14 cellular contexts compared by ENCODE assay signal in the genomic region with DNA sequence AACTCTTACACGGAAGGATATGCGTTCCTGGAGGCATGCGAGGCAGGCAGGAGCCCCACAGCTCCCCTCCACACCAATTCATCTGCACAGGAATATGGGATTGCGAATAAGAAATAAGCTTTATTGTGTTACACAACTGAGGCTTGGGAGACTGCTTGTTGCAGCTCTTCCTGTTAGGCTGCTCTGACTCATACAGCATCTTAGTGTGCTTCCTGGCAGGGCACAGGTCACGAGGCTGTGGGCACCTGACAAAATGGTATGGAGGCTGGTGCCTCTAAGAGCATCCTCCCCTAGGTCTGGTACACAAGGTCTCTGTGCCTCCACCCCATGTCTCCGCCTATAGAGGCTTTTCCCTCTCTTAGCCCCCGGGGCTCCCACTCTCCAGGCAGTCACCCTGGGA. TPM values are rescaled to one million over a fixed set of nuclear protein-coding genes. Genes with fewer than 3 reads are reported as not detected.
DNase-seq lines count a peak whose midpoint lies in the region; ATAC-seq, FAIRE-seq and TF ChIP-seq lines count a peak whose summit lies in the region.
"Had no signal": no experiment of that assay in that cellular context is flagged by ENCODE, and none has a peak within 500 bp of the region (broad histone marks: within the 10 kb centered on the region; RNA-seq: fewer than 3 reads in every experiment).

No MANE protein-coding gene starts in this region.

- no peak overlapping the region for H3K4me3 ChIP-seq in PC-9
- H3K4me3 ChIP-seq in fibroblast of mammary gland (ENCODE audit: control insufficient read depth, low read depth, low read length): no peak overlapping the region
- no peak overlapping the region for H3K4me3 ChIP-seq in small intestine (ENCODE audit: low read depth in 1 of 2, low read length in 2 of 2)
- H3K4me3 ChIP-seq in right atrium auricular region: no peak overlapping the region
- H3K4me3 ChIP-seq: sigmoid colon had no signal

- no peak overlapping the region for H3K27ac Mint-ChIP-seq in activated CD4-positive, alpha-beta T cell treated with anti-CD3 and anti-CD28 coated beads for 36 hours

- 81 to 83% (median 82%) methylated on average over 7 of the region's 7 CpGs for WGBS in small intestine, 3 donors

- FAIRE-seq in small intestine (lab: Jason Lieb, UNC): no peak
- FAIRE-seq: A204.1, GM18507 had no signal

- H3K27me3 Mint-ChIP-seq in activated CD4-positive, alpha-beta T cell treated with anti-CD3 and anti-CD28 coated beads for 36 hours: peaks cover 9% of the 10 kb centered on the region

- TF ChIP-seq CTCF in PC-9 (conservative IDR thresholded peaks at IDR 0.05) (no peak), fibroblast of mammary gland (conservative IDR thresholded peaks at IDR 0.05; ENCODE audit: control insufficient read depth, insufficient read depth, low read depth, low read length) (no peak), right atrium auricular region (IDR thresholded peaks at IDR 0.05) (no peak)

- H3K9me3 ChIP-seq in PC-9 (ENCODE audit: insufficient read depth, low read depth) (no peaks in the 10 kb centered on the region), small intestine (ENCODE audit: control insufficient read depth, low read depth) (no peaks in the 10 kb centered on the region), right atrium auricular region (no peaks in the 10 kb centered on the region)
- H3K9me3 ChIP-seq: sigmoid colon had no signal

- DNase-seq in activated CD4-positive, alpha-beta T cell treated with anti-CD3 and anti-CD28 coated beads for 36 hours: peak; percentile 40
- DNase-seq in activated CD4-positive, alpha-beta T cell treated with anti-CD3 and anti-CD28 coated beads for 1 hour: no peak
- peak in 1 of 2 experiments; percentile 67 for DNase-seq in PC-9
- peak; percentile 74 for DNase-seq in fibroblast of mammary gland (ENCODE audit: low read depth)
- peak; percentile 31 for DNase-seq in small intestine
- no peak for DNase-seq in right atrium auricular region (ENCODE audit: low spot score)
- DNase-seq in caudate nucleus (lab: John Stamatoyannopoulos, UW): no peak
- DNase-seq: glutamatergic neuron, mesenchymal stem cell, sigmoid colon had no signal

- H3K4me3 Mint-ChIP-seq in activated CD4-positive, alpha-beta T cell treated with anti-CD3 and anti-CD28 coated beads for 36 hours: no peak overlapping the region

- no peaks in the 10 kb centered on the region for H3K27me3 ChIP-seq in PC-9 (ENCODE audit: insufficient read depth, low read depth)
- H3K27me3 ChIP-seq in small intestine (ENCODE audit: control insufficient read depth in 2 of 2, insufficient read depth in 2 of 2, low read length in 2 of 2): peaks cover 0 to 2% of the 10 kb centered on the region in 2 donors
- H3K27me3 ChIP-seq in right atrium auricular region: no peaks in the 10 kb centered on the region
- H3K27me3 ChIP-seq: sigmoid colon had no signal

- no peaks in the 10 kb centered on the region for H3K36me3 Mint-ChIP-seq in activated CD4-positive, alpha-beta T cell treated with anti-CD3 and anti-CD28 coated beads for 36 hours (ENCODE audit: low read depth)
- H3K36me3 Mint-ChIP-seq: IgD-negative memory B cell had no signal

- no peaks in the 10 kb centered on the region for H3K9me2 ChIP-seq in PC-9 (ENCODE audit: insufficient read depth)

- H3K4me1 ChIP-seq in PC-9 (replicated peaks; ENCODE audit: insufficient read depth) (peaks cover 7% of the 10 kb centered on the region), small intestine (ENCODE audit: control insufficient read depth in 2 of 2, insufficient read depth in 1 of 2, low read depth in 1 of 2, low read length in 1 of 2) (no peaks in the 10 kb centered on the region), right atrium auricular region (no peaks in the 10 kb centered on the region)

- peak overlapping the region; percentile 74 for H2AFZ ChIP-seq in PC-9

- no peaks in the 10 kb centered on the region for H3K4me1 Mint-ChIP-seq in activated CD4-positive, alpha-beta T cell treated with anti-CD3 and anti-CD28 coated beads for 36 hours

- no peaks in the 10 kb centered on the region for H3F3A ChIP-seq in PC-9 (ENCODE audit: insufficient read depth, low read depth)

- peak overlapping the region; percentile 56 for H3K4me2 ChIP-seq in PC-9

- POLR2A ChIA-PET in activated CD4-positive, alpha-beta T cell treated with anti-CD3 and anti-CD28 coated beads for 36 hours (lab: Charles Lee): no interaction called here
- POLR2A ChIA-PET in PC-9 (lab: Charles Lee; ENCODE audit: unreplicated experiment): no interaction called here

- intact Hi-C loops in activated CD4-positive, alpha-beta T cell treated with anti-CD3 and anti-CD28 coated beads for 36 hours (cut with DNase I, micrococcal nuclease): no loop called here
- intact Hi-C loops in PC-9 (cut with micrococcal nuclease; ENCODE audit: unreplicated experiment): no loop called here

- H3K36me3 ChIP-seq in PC-9 (ENCODE audit: low read depth) (no peaks in the 10 kb centered on the region), small intestine (ENCODE audit: control insufficient read depth in 2 of 2, insufficient read depth in 2 of 2, low read length in 2 of 2) (no peaks in the 10 kb centered on the region), right atrium auricular region (no peaks in the 10 kb centered on the region)
- H3K36me3 ChIP-seq: sigmoid colon had no signal

- ATAC-seq in activated CD4-positive, alpha-beta T cell treated with anti-CD3 and anti-CD28 coated beads for 36 hours: peak; percentile 89
- no peak for ATAC-seq in HG02759 (IDR thresholded peaks at IDR 0.05; ENCODE audit: unreplicated experiment)

- H3K79me2 ChIP-seq in PC-9 (ENCODE audit: low read depth): no peaks in the 10 kb centered on the region

- H4K20me1 ChIP-seq in PC-9 (ENCODE audit: insufficient read depth): no peaks in the 10 kb centered on the region; the same call in 1 of the 2 replicates

- H3K27ac ChIP-seq in PC-9 (0 out of 2 replicates have a peak overlapping the region, but pooled peaks have one; percentile 24), small intestine (ENCODE audit: low read depth in 1 of 2, low read length in 1 of 2) (no peak overlapping the region), right atrium auricular region (no peak overlapping the region), caudate nucleus (ENCODE audit: low read depth, low read length) (no peak overlapping the region)
- H3K27ac ChIP-seq: sigmoid colon had no signal

- no peaks in the 10 kb centered on the region for H3K9me3 Mint-ChIP-seq in activated CD4-positive, alpha-beta T cell treated with anti-CD3 and anti-CD28 coated beads for 36 hours (ENCODE audit: low read depth)
- H3K9me3 Mint-ChIP-seq: IgD-negative memory B cell had no signal

- CTCF ChIA-PET in activated CD4-positive, alpha-beta T cell treated with anti-CD3 and anti-CD28 coated beads for 36 hours (lab: Charles Lee): no interaction called here
- CTCF ChIA-PET in PC-9 (lab: Charles Lee): no interaction called here

- no TSS peak for BruUV-seq in PC-9 (replicated peaks; lab: Mats Ljungman, UMichigan)

RNA-seq across cellular contexts. Expression of gene SLC22A3, which starts 6.8 kb away (rescaled TPM):
- total RNA-seq in activated CD4-positive, alpha-beta T cell treated with anti-CD3 and anti-CD28 coated beads for 36 hours: not detected
- total RNA-seq in PC-9 (2021) (not detected in 2 replicates), right atrium auricular region (under 1 TPM; 0.35 to 0.48 TPM)
- 1 to 10 TPM in 2 of 3 donors, under 1 TPM in 1; 0.67 to 5.6 (median 3.8) TPM for polyA plus RNA-seq in small intestine
- polyA plus RNA-seq: IgD-negative memory B cell had no signal

Comparison
In these comparisons a context has a peak if more than half of its experiments do, and no peak if none do; other contexts are left out.
1. DNase-seq: peak in activated CD4-positive, alpha-beta T cell treated with anti-CD3 and anti-CD28 coated beads for 36 hours (single experiment), fibroblast of mammary gland (single experiment) and small intestine (single experiment); none in activated CD4-positive, alpha-beta T cell treated with anti-CD3 and anti-CD28 coated beads for 1 hour (single experiment), right atrium auricular region (single experiment) and caudate nucleus (0 of 61).